In the genomic region with DNA sequence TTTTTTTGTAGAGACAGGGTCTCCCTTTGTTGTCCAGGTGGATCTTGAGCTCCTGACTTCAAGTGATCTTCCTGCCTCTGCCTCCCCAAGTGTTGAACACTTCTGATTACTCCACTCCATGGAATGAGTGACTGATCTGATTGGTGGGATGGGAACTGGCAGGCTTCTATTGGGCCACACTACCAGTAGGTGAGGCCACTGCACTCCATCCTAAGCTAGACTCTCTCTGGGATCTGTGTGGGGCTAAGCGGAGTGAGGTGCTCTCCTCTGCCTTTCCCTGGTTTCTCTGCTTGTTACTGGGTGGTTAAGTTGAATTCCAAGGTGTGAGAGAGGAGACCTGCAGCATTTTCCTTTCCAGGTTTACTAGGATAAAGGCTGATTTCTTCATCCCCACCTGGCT, we compare ENCODE assay signal across 28 cellular contexts.
"Had no signal": no experiment of that assay in that cellular context is flagged by ENCODE, and none has a peak within 500 bp of the region (broad histone marks: within the 10 kb centered on the region; RNA-seq: fewer than 3 reads in every experiment).

No MANE protein-coding gene starts in this region.

- H3K27ac ChIP-seq: stomach, suprapubic skin, testis, thoracic aorta, thyroid gland, tibial artery, tibial nerve, transverse colon, upper lobe of left lung, upper lobe of right lung, uterus, vagina had no signal

- H3K27me3 Mint-ChIP-seq: stimulated activated memory B cell treated with anti-CD40 and anti-IgM and Interleukin-4, amounts not matched to agents 10 μg/mL and 1 μg/mL and 100 μg/mL, for 72 hours; stimulated activated naive CD8-positive, alpha-beta T cell treated with anti-CD3 and anti-CD28 coated beads, Interleukin-15, amount 100 ng/mL, for 72 hours; stimulated activated naive CD8-positive, alpha-beta T cell treated with anti-CD3 and anti-CD28 coated beads, Interleukin-15, Interleukin-2, amounts not matched to agents 100 ng/mL and 50 ng/mL, for 24 hours had no signal

- H3K27ac Mint-ChIP-seq: stimulated activated effector memory CD8-positive, alpha-beta T cell treated with anti-CD3 and anti-CD28 coated beads, Interleukin-12 subunit alpha, Interleukin-12 subunit beta, amount 100 ng/mL, for 72 hours; stimulated activated memory B cell treated with anti-CD40 and anti-IgM and Interleukin-4, amounts not matched to agents 10 μg/mL and 1 μg/mL and 100 μg/mL, for 72 hours; stimulated activated naive CD8-positive, alpha-beta T cell treated with anti-CD3 and anti-CD28 coated beads, Interleukin-15, Interleukin-2, amounts not matched to agents 100 ng/mL and 50 ng/mL, for 24 hours; type B pancreatic cell had no signal

- ATAC-seq: stimulated activated effector memory CD8-positive, alpha-beta T cell treated with anti-CD3 and anti-CD28 coated beads, Interleukin-12 subunit alpha, Interleukin-12 subunit beta, amount 100 ng/mL, for 72 hours; stimulated activated memory B cell treated with anti-CD40 and anti-IgM and Interleukin-4, amounts not matched to agents 10 μg/mL and 1 μg/mL and 100 μg/mL, for 72 hours; stimulated activated naive CD8-positive, alpha-beta T cell treated with anti-CD3 and anti-CD28 coated beads, Interleukin-15, amount 100 ng/mL, for 72 hours; stimulated activated naive CD8-positive, alpha-beta T cell treated with anti-CD3 and anti-CD28 coated beads, Interleukin-15, Interleukin-2, amounts not matched to agents 100 U/mL and 50 U/mL, for 24 hours; upper lobe of right lung had no signal

- H3K9me3 Mint-ChIP-seq: stimulated activated effector memory CD8-positive, alpha-beta T cell treated with anti-CD3 and anti-CD28 coated beads, Interleukin-12 subunit alpha, Interleukin-12 subunit beta, amount 100 ng/mL, for 72 hours; stimulated activated memory B cell treated with anti-CD40 and anti-IgM and Interleukin-4, amounts not matched to agents 10 μg/mL and 1 μg/mL and 100 μg/mL, for 72 hours; stimulated activated naive CD8-positive, alpha-beta T cell treated with anti-CD3 and anti-CD28 coated beads, Interleukin-15, amount 100 ng/mL, for 72 hours; stimulated activated naive CD8-positive, alpha-beta T cell treated with anti-CD3 and anti-CD28 coated beads, Interleukin-15, Interleukin-2, amounts not matched to agents 100 ng/mL and 50 ng/mL, for 24 hours; type B pancreatic cell had no signal

- H3K36me3 Mint-ChIP-seq: stimulated activated memory B cell treated with anti-CD40 and anti-IgM and Interleukin-4, amounts not matched to agents 10 μg/mL and 1 μg/mL and 100 μg/mL, for 72 hours had no signal

- H3K9me3 ChIP-seq: stomach, suprapubic skin, testis, thoracic aorta, thyroid gland, tibial artery, tibial nerve, transverse colon, upper lobe of left lung, upper lobe of right lung, uterus, vagina had no signal

- H3K4me1 Mint-ChIP-seq: stimulated activated effector memory CD8-positive, alpha-beta T cell treated with anti-CD3 and anti-CD28 coated beads, Interleukin-12 subunit alpha, Interleukin-12 subunit beta, amount 100 ng/mL, for 72 hours; stimulated activated memory B cell treated with anti-CD40 and anti-IgM and Interleukin-4, amounts not matched to agents 10 μg/mL and 1 μg/mL and 100 μg/mL, for 72 hours; stimulated activated naive CD8-positive, alpha-beta T cell treated with anti-CD3 and anti-CD28 coated beads, Interleukin-15, amount 100 ng/mL, for 72 hours had no signal

- H3K4me1 ChIP-seq: stomach, suprapubic skin, testis, thyroid gland, tibial artery, tibial nerve, transverse colon, upper lobe of left lung, upper lobe of right lung, uterus, vagina had no signal

- H3K4me3 ChIP-seq: stomach, suprapubic skin, testis, thoracic aorta, thyroid gland, tibial artery, tibial nerve, transverse colon, upper lobe of left lung, upper lobe of right lung, uterus, vagina had no signal

- H3K27me3 ChIP-seq: stomach, suprapubic skin, testis, thyroid gland, tibial artery, tibial nerve, transverse colon, upper lobe of left lung, upper lobe of right lung, uterus, vagina had no signal

- DNase-seq: stimulated activated CD4-positive, alpha-beta T cell treated with anti-CD3 and anti-CD28 coated beads, Interleukin-2, amount 100 ng/mL, for 48 hours; stimulated activated CD4-positive, alpha-beta T cell treated with anti-CD3 and anti-CD28 coated beads, Interleukin-4, amount 100 ng/mL, for 1 hour; stimulated activated CD4-positive, alpha-beta T cell treated with anti-CD3 and anti-CD28 coated beads, Interleukin-4, amount 100 ng/mL, for 24 hours; stimulated activated CD4-positive, alpha-beta T cell treated with anti-CD3 and anti-CD28 coated beads, Interleukin-4, amount 100 ng/mL, for 4 hours; stimulated activated CD8-positive, alpha-beta memory T cell treated with anti-CD3 and anti-CD28 coated beads, Interleukin-4, amount 100 ng/mL, for 48 hours; stimulated activated naive CD4-positive, alpha-beta T cell; stimulated activated naive CD4-positive, alpha-beta T cell treated with Interleukin-2 at 50 U/mL for 16 hours; stimulated activated naive CD8-positive, alpha-beta T cell treated with anti-CD3 and anti-CD28 coated beads, Interleukin-15, amount 100 ng/mL, for 72 hours; stimulated activated naive CD8-positive, alpha-beta T cell treated with anti-CD3 and anti-CD28 coated beads, Interleukin-15, Interleukin-2, amounts not matched to agents 100 U/mL and 50 U/mL, for 24 hours; stomach; substantia nigra; testis; thyroid gland; tibial artery; transverse colon; trophoblast cell; upper lobe of left lung; upper lobe of right lung; uterus had no signal

- H3K36me3 ChIP-seq: stomach, suprapubic skin, thoracic aorta, thyroid gland, tibial artery, tibial nerve, transverse colon, upper lobe of left lung, upper lobe of right lung, uterus, vagina had no signal

- FAIRE-seq: urothelium cell line had no signal

- H3K4me3 Mint-ChIP-seq: stimulated activated effector memory CD8-positive, alpha-beta T cell treated with anti-CD3 and anti-CD28 coated beads, Interleukin-12 subunit alpha, Interleukin-12 subunit beta, amount 100 ng/mL, for 72 hours; stimulated activated memory B cell treated with anti-CD40 and anti-IgM and Interleukin-4, amounts not matched to agents 10 μg/mL and 1 μg/mL and 100 μg/mL, for 72 hours; stimulated activated naive CD8-positive, alpha-beta T cell treated with anti-CD3 and anti-CD28 coated beads, Interleukin-15, amount 100 ng/mL, for 72 hours; stimulated activated naive CD8-positive, alpha-beta T cell treated with anti-CD3 and anti-CD28 coated beads, Interleukin-15, Interleukin-2, amounts not matched to agents 100 ng/mL and 50 ng/mL, for 24 hours; type B pancreatic cell had no signal
